ENCODE assay signal across 24 cellular contexts in genomic region chr1:44016081-44016874, GRCh38. TPM values are rescaled to one million over a fixed set of nuclear protein-coding genes. Genes with fewer than 3 reads are reported as not detected.
DNase-seq lines count a peak whose midpoint lies in the region; ATAC-seq, FAIRE-seq and TF ChIP-seq lines count a peak whose summit lies in the region.
"Had no signal": no experiment of that assay in that cellular context is flagged by ENCODE, and none has a peak within 500 bp of the region (broad histone marks: within the 10 kb centered on the region; RNA-seq: fewer than 3 reads in every experiment).

No MANE protein-coding gene starts in this region.

- no peaks in the 10 kb centered on the region for H3K27me3 Mint-ChIP-seq in activated naive CD8-positive, alpha-beta T cell treated with anti-CD3 and anti-CD28 coated beads, Interleukin-2, amount 50 U/mL, for 24 hours
- H3K27me3 Mint-ChIP-seq in activated naive CD8-positive, alpha-beta T cell treated with anti-CD3 and anti-CD28 coated beads for 36 hours = no peaks in the 10 kb centered on the region

- no peak for TF ChIP-seq POLR2A in GM12892 (IDR thresholded peaks at IDR 0.05; ENCODE audit: low read depth, low read length)

- no peak for FAIRE-seq in GM12892 (lab: Jason Lieb, UNC)
- FAIRE-seq: HTR-8/SVneo had no signal

- no peaks in the 10 kb centered on the region for H3K9me3 Mint-ChIP-seq in activated naive CD8-positive, alpha-beta T cell treated with anti-CD3 and anti-CD28 coated beads, Interleukin-2, amount 50 U/mL, for 24 hours
- H3K9me3 Mint-ChIP-seq in activated naive CD8-positive, alpha-beta T cell treated with anti-CD3 and anti-CD28 coated beads for 36 hours = no peaks in the 10 kb centered on the region
- H3K9me3 Mint-ChIP-seq: CD4-positive, CD25-positive, alpha-beta regulatory T cell; H9 had no signal

- peak overlapping the region; percentile 51 to 98 (median 94) for H3K27ac ChIP-seq in dorsolateral prefrontal cortex
- H3K27ac ChIP-seq: 22Rv1 had no signal

- no peak for TF ChIP-seq CTCF in dorsolateral prefrontal cortex (IDR thresholded peaks at IDR 0.05 in 54 of 56, conservative IDR thresholded peaks at IDR 0.05 in 2 of 56; ENCODE audit: low read depth in 1 of 56, partially characterized antibody in 56 of 56)

- no peak overlapping the region for H3K4me3 Mint-ChIP-seq in activated naive CD8-positive, alpha-beta T cell treated with anti-CD3 and anti-CD28 coated beads, Interleukin-2, amount 50 U/mL, for 24 hours
- H3K4me3 Mint-ChIP-seq in activated naive CD8-positive, alpha-beta T cell treated with anti-CD3 and anti-CD28 coated beads for 36 hours = no peak overlapping the region
- H3K4me3 Mint-ChIP-seq: CD4-positive, CD25-positive, alpha-beta regulatory T cell; H9 had no signal

- peak; percentile 22 for ATAC-seq in activated naive CD8-positive, alpha-beta T cell treated with anti-CD3 and anti-CD28 coated beads, Interleukin-2, amount 50 U/mL, for 24 hours
- no peak for ATAC-seq in GM19035 (IDR thresholded peaks at IDR 0.05; ENCODE audit: unreplicated experiment)

- intact Hi-C loops in dorsolateral prefrontal cortex (cut with DNase I) = no loop called here

- H3K36me3 Mint-ChIP-seq in activated naive CD8-positive, alpha-beta T cell treated with anti-CD3 and anti-CD28 coated beads, Interleukin-2, amount 50 U/mL, for 24 hours (ENCODE audit: low read depth) = no peaks in the 10 kb centered on the region
- peaks cover 2% of the 10 kb centered on the region for H3K36me3 Mint-ChIP-seq in activated naive CD8-positive, alpha-beta T cell treated with anti-CD3 and anti-CD28 coated beads for 36 hours
- H3K36me3 Mint-ChIP-seq: CD4-positive, CD25-positive, alpha-beta regulatory T cell had no signal

- H3K4me1 Mint-ChIP-seq in activated naive CD8-positive, alpha-beta T cell treated with anti-CD3 and anti-CD28 coated beads, Interleukin-2, amount 50 U/mL, for 24 hours = peaks cover 11% of the 10 kb centered on the region
- H3K4me1 Mint-ChIP-seq in activated naive CD8-positive, alpha-beta T cell treated with anti-CD3 and anti-CD28 coated beads for 36 hours = peaks cover 15% of the 10 kb centered on the region

- H3K27me3 ChIP-seq in dorsolateral prefrontal cortex = no peaks in the 10 kb centered on the region

- H3K4me3 ChIP-seq in dorsolateral prefrontal cortex = peak overlapping the region in 53 of 59 donors; percentile 15 to 66 (median 41)

- DNase-seq in activated naive CD8-positive, alpha-beta T cell treated with anti-CD3 and anti-CD28 coated beads, Interleukin-2, amount 50 U/mL, for 24 hours = no peak
- no peak for DNase-seq in activated naive CD8-positive, alpha-beta T cell treated with anti-CD3 and anti-CD28 coated beads for 36 hours
- DNase-seq in dorsolateral prefrontal cortex (peak in 1 of 10 donors; percentile 43), midbrain (lab: John Stamatoyannopoulos, UW) (peak; percentile 57), OCI-M1 (lab: John Stamatoyannopoulos, UW) (no peak), GM12892 (ENCODE audit: insufficient read length) (no peak), NCI-H146 treated with DMSO at 0.1 percent for 48 hours (lab: John Stamatoyannopoulos, UW; ENCODE audit: unreplicated experiment) (no peak)
- DNase-seq: AML-193; CD4-positive, CD25-positive, alpha-beta regulatory T cell; COR-L47; DMS 273 treated with DMSO at 0.1 percent for 48 hours; DND-41; H9; IMR-90; Karpas-422; NCI-H1048; NCI-H1436 treated with DMSO at 0.1 percent for 48 hours; NCI-H2081; NCI-H2171 treated with DMSO at 0.1 percent for 48 hours; NCI-H446 treated with DMSO at 0.1 percent for 48 hours; SHP77 treated with DMSO at 0.1 percent for 48 hours had no signal

- H3K27ac Mint-ChIP-seq in activated naive CD8-positive, alpha-beta T cell treated with anti-CD3 and anti-CD28 coated beads, Interleukin-2, amount 50 U/mL, for 24 hours = no peak overlapping the region
- no peak overlapping the region for H3K27ac Mint-ChIP-seq in activated naive CD8-positive, alpha-beta T cell treated with anti-CD3 and anti-CD28 coated beads for 36 hours
- H3K27ac Mint-ChIP-seq: CD4-positive, CD25-positive, alpha-beta regulatory T cell had no signal

RNA-seq across cellular contexts. Expression of gene SLC6A9, which starts 15.0 kb away (rescaled TPM):
- 10 to 100 TPM; 13.5 to 14.8 TPM for total RNA-seq in activated naive CD8-positive, alpha-beta T cell treated with anti-CD3 and anti-CD28 coated beads for 36 hours
- total RNA-seq in dorsolateral prefrontal cortex = 10 to 100 TPM; 10.7 to 88.7 (median 26.9) TPM
- 0.47 TPM for polyA plus RNA-seq in GM12892 (2012; ENCODE audit: missing spikeins)

RNA-seq across cellular contexts. Expression of gene CCDC24, which starts 24.9 kb away (rescaled TPM):
- 1 to 10 TPM; 1.0 to 1.5 TPM for total RNA-seq in activated naive CD8-positive, alpha-beta T cell treated with anti-CD3 and anti-CD28 coated beads for 36 hours
- 10 to 100 TPM in 119 of 120 experiments, 1 to 10 TPM in 1; 9.0 to 34.0 (median 18.6) TPM for total RNA-seq in dorsolateral prefrontal cortex
- 1.7 TPM for polyA plus RNA-seq in GM12892 (2012; ENCODE audit: missing spikeins)

RNA-seq across cellular contexts. Expression of gene B4GALT2, which starts 37.3 kb away (rescaled TPM):
- total RNA-seq in activated naive CD8-positive, alpha-beta T cell treated with anti-CD3 and anti-CD28 coated beads for 36 hours = 10 to 100 TPM; 38.5 to 41.6 TPM
- total RNA-seq in dorsolateral prefrontal cortex = 10 to 100 TPM; 33.5 to 97.8 (median 48.8) TPM
- polyA plus RNA-seq in GM12892 (2012; ENCODE audit: missing spikeins) = 19.9 TPM

RNA-seq across cellular contexts. Expression of gene ATP6V0B, which starts 41.5 kb away (rescaled TPM):
- total RNA-seq in activated naive CD8-positive, alpha-beta T cell treated with anti-CD3 and anti-CD28 coated beads for 36 hours = 100 to 1,000 TPM; 116 to 122 TPM
- 100 to 1,000 TPM; 112 to 276 (median 202) TPM for total RNA-seq in dorsolateral prefrontal cortex
- 78.4 TPM for polyA plus RNA-seq in GM12892 (2012; ENCODE audit: missing spikeins)

RNA-seq across cellular contexts. Expression of gene DPH2, which starts 46.5 kb away (rescaled TPM):
- total RNA-seq in activated naive CD8-positive, alpha-beta T cell treated with anti-CD3 and anti-CD28 coated beads for 36 hours = 10 to 100 TPM; 65.2 to 66.7 TPM
- total RNA-seq in dorsolateral prefrontal cortex = 10 to 100 TPM; 12.0 to 31.1 (median 20.7) TPM
- 23.4 TPM for polyA plus RNA-seq in GM12892 (2012; ENCODE audit: missing spikeins)

Comparison
In these comparisons a context has a peak if more than half of its experiments do, and no peak if none do; other contexts are left out.
1. RNA of gene CCDC24, which starts 24.9 kb away (total RNA-seq): 9.0 to 34.0 TPM in dorsolateral prefrontal cortex; 1.0 to 1.5 TPM in activated naive CD8-positive, alpha-beta T cell treated with anti-CD3 and anti-CD28 coated beads for 36 hours; every median in the first group is over 4 times any median in the second.